7 cellular contexts compared by ENCODE assay signal in the genomic region with DNA sequence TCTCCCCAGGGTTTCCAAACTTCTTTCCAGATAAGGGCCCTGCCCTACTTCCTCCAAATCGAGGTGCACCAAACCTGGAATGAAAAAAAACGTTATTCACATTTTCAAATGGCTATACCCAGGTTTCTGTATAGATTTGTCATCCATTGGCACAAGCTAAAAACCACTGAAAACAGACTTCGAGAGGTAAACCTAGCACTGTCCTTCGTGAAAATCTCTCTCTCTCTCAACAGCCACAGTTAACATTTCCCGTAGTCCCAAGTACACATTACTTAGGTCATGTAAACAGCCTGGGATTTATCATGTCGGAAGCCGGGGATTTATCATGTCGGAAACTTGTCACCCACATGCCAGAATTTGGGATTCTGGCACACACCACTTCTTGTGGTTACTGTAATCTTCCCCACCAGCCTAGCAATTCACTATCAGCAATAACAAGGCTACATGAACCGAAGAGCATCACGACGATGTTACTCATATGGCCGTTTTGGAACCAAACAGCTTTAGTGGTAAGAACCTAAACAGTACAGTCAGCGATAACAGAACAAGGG. TPM values are rescaled to one million over a fixed set of nuclear protein-coding genes. Genes with fewer than 3 reads are reported as not detected.
DNase-seq lines count a peak whose midpoint lies in the region; ATAC-seq and TF ChIP-seq lines count a peak whose summit lies in the region.

No MANE protein-coding gene starts in this region.

- H3K4me3 ChIP-seq in SK-N-MC: peak overlapping the region; percentile 90
- peak overlapping the region; percentile 100 for H3K4me3 ChIP-seq in fibroblast of mammary gland (ENCODE audit: control insufficient read depth, low read depth, low read length)

- no peak overlapping the region for H2AK5ac ChIP-seq in H9 (ENCODE audit: insufficient read length, low read length)

- no peak overlapping the region for H3T11ph ChIP-seq in H9 (ENCODE audit: low read length)

- H2BK120ac ChIP-seq in H9 (ENCODE audit: low read depth, low read length, poor library complexity, severe bottlenecking): no peak overlapping the region

- H3K56ac ChIP-seq in H9 (ENCODE audit: insufficient read length, low read depth, low read length): no peak overlapping the region

- peaks cover 39 to 56% of the 10 kb centered on the region in 2 experiments for H3K4me1 Mint-ChIP-seq in H9

- H3K4ac ChIP-seq in H9 (ENCODE audit: low read depth, low read length): no peak overlapping the region

- no peak overlapping the region for H2BK5ac ChIP-seq in H9 (ENCODE audit: insufficient read length, low read length)

- H3K9me3 ChIP-seq in H9 (ENCODE audit: control insufficient read depth, low read depth, low read length): no peaks in the 10 kb centered on the region
- H3K9me3 ChIP-seq in SK-N-MC (ENCODE audit: low read depth, low read length): no peaks in the 10 kb centered on the region

- peaks cover 33% of the 10 kb centered on the region for H3K79me2 ChIP-seq in H9 (ENCODE audit: insufficient read depth, low read length)

- H3K27ac ChIP-seq in H9 (ENCODE audit: insufficient read length, low read depth, low read length) (no peak overlapping the region), SK-N-MC (peak overlapping the region; percentile 99; the same call in 1 of the 2 replicates)

- peaks cover 6% of the 10 kb centered on the region for H3K23me2 ChIP-seq in H9 (ENCODE audit: insufficient read length, low read depth, low read length, poor library complexity, severe bottlenecking)

- peaks cover 74% of the 10 kb centered on the region for H3K36me3 ChIP-seq in SK-N-MC (ENCODE audit: insufficient read depth, low read length)

- peaks cover 3 to 4% of the 10 kb centered on the region in 2 experiments; a peak in 3 of 5 replicates for H3K9me3 Mint-ChIP-seq in H9

- no peak overlapping the region for H2AFZ ChIP-seq in H9 (ENCODE audit: low read length)

- H4K91ac ChIP-seq in H9 (ENCODE audit: insufficient read length, low read depth, low read length): no peak overlapping the region

- H3K27ac Mint-ChIP-seq in H9: peak overlapping the region; percentile 85 to 97 (median 96)

- H3K4me3 Mint-ChIP-seq in H9: peak overlapping the region; percentile 98 to 100

- H3K9ac ChIP-seq in H9 (ENCODE audit: extremely low read depth, insufficient read length, low read length) (peak overlapping the region; percentile 100), SK-N-MC (ENCODE audit: insufficient read length) (peak overlapping the region; percentile 100)

- H3K4me1 ChIP-seq in H9 (ENCODE audit: insufficient read depth, low read length): no peaks in the 10 kb centered on the region

- no peak overlapping the region for H2BK12ac ChIP-seq in H9 (ENCODE audit: insufficient read length, low read depth, low read length)

- no peak overlapping the region for H2BK20ac ChIP-seq in H9 (ENCODE audit: low read depth, low read length, poor library complexity, severe bottlenecking)

- H3K79me1 ChIP-seq in H9 (ENCODE audit: insufficient read depth, low read depth, low read length, poor library complexity, severe bottlenecking): peaks cover 9% of the 10 kb centered on the region

- H3K18ac ChIP-seq in H9 (ENCODE audit: insufficient read length, low read depth, low read length): no peak overlapping the region

- H2BK15ac ChIP-seq in H9 (ENCODE audit: low read depth, low read length): no peak overlapping the region

- H3K4me2 ChIP-seq in H9 (ENCODE audit: insufficient read depth, insufficient read length, low read length): peak overlapping the region; percentile 82

- no peak overlapping the region for H3K23ac ChIP-seq in H9 (ENCODE audit: insufficient read length, low read depth, low read length)

- no peaks in the 10 kb centered on the region for H3K27me3 ChIP-seq in H9 (ENCODE audit: insufficient read depth, low read length)

- no peak for DNase-seq in H9
- no peak for DNase-seq in SK-N-MC (ENCODE audit: low read depth, low spot score)
- peak; percentile 54 for DNase-seq in fibroblast of mammary gland (ENCODE audit: low read depth)
- DNase-seq in renal cortical epithelial cell (ENCODE audit: low read depth): peak; percentile 18
- no peak for DNase-seq in DMS153 treated with DMSO at 0.1 percent for 48 hours (lab: John Stamatoyannopoulos, UW; ENCODE audit: unreplicated experiment)

- ATAC-seq in GM19035 (IDR thresholded peaks at IDR 0.05; ENCODE audit: unreplicated experiment): no peak
- no peak for ATAC-seq in GM19324 (IDR thresholded peaks at IDR 0.05; ENCODE audit: low FRiP score, unreplicated experiment)

- WGBS in H9 (ENCODE audit: extremely low coverage, insufficient read length, low lambda C conversion rate): no CpG with 5 or more reads among the region's 13 CpGs

- peaks cover 10% of the 10 kb centered on the region; the same call in 1 of the 2 replicates for H3K27me3 Mint-ChIP-seq in H9 (ENCODE audit: low read depth)

- no peak overlapping the region for H4K5ac ChIP-seq in H9 (ENCODE audit: insufficient read length, low read depth, low read length)

- no peaks in the 10 kb centered on the region for H4K20me1 ChIP-seq in H9 (ENCODE audit: control insufficient read depth, insufficient read depth, insufficient read length)

- no peak for TF ChIP-seq CTCF in H9 (conservative IDR thresholded peaks at IDR 0.05)
- no peak for TF ChIP-seq CTCF in fibroblast of mammary gland (conservative IDR thresholded peaks at IDR 0.05; ENCODE audit: control insufficient read depth, insufficient read depth, low read depth, low read length)

- peaks cover 64 to 81% (median 73%) of the 10 kb centered on the region in 3 experiments for H3K36me3 Mint-ChIP-seq in H9 (ENCODE audit: insufficient read depth in 1 of 3, low read depth in 3 of 3)

- H3K14ac ChIP-seq in H9 (ENCODE audit: insufficient read depth, low read length): peak overlapping the region; percentile 25; the same call in 1 of the 2 replicates

- no peak overlapping the region for H4K8ac ChIP-seq in H9 (replicated peaks; ENCODE audit: insufficient read length, low read depth, low read length)

RNA-seq across cellular contexts. Expression of a gene that starts 1.2 kb away (rescaled TPM):
- total RNA-seq in H9 (2021): 864 and 869 TPM in 2 replicates
- total RNA-seq in renal cortical epithelial cell: 235 and 745 TPM in 2 replicates

RNA-seq across cellular contexts. Expression of a gene that starts 1.9 kb away (rescaled TPM):
- total RNA-seq in H9 (2021) (61.9 and 67.3 TPM in 2 replicates), renal cortical epithelial cell (10.6 and 39.6 TPM in 2 replicates)

RNA-seq across cellular contexts. Expression of a gene that starts 8.0 kb away (rescaled TPM):
- 33.0 and 35.5 TPM in 2 replicates for total RNA-seq in H9 (2021)
- total RNA-seq in renal cortical epithelial cell: 4.5 and 11.4 TPM in 2 replicates

RNA-seq across cellular contexts. Expression of a gene that starts 55.9 kb away (rescaled TPM):
- total RNA-seq in H9 (2021): not detected in 2 replicates
- total RNA-seq in renal cortical epithelial cell: 0.20 TPM in 1 of 2 replicates, not detected in the other

Comparison
In these comparisons a context has a peak if more than half of its experiments do, and no peak if none do; other contexts are left out.
1. DNase-seq: peak in fibroblast of mammary gland (single experiment) and renal cortical epithelial cell (single experiment); none in H9 (single experiment), SK-N-MC (single experiment) and DMS153 treated with DMSO at 0.1 percent for 48 hours (single experiment).